Comparison of ENCODE assay signal across 1 cellular context in genomic region chr10:110671788-110672579, GRCh38.
TF ChIP-seq lines count a peak whose summit lies in the region.

No MANE protein-coding gene starts in this region.

TF ChIP-seq in HepG2, 621 proteins besides CTCF, POLR2A, EP300 and RAD21 (continued from another document):
- TF ChIP-seq ZBTB2 (CRISPR knock-in tag; IDR thresholded peaks at IDR 0.05; ENCODE audit: low read depth): no peak
- peak; percentile 57; the same call in 1 of the 2 replicates for TF ChIP-seq DMAP1 (CRISPR knock-in tag; IDR thresholded peaks at IDR 0.05)
